8 cellular contexts compared by ENCODE assay signal in genomic region chr9:2017459-2018161, GRCh38. TPM values are rescaled to one million over a fixed set of nuclear protein-coding genes. Genes with fewer than 3 reads are reported as not detected.
DNase-seq lines count a peak whose midpoint lies in the region; ATAC-seq and TF ChIP-seq lines count a peak whose summit lies in the region.

No MANE protein-coding gene starts in this region.

- intact Hi-C loops in left ventricle myocardium superior (cut with micrococcal nuclease) = no loop called here
- intact Hi-C loops in prostate gland (cut with DNase I) = loop anchor here (10.0 kb wide), 1 partner anchor 827 kb away; the partner anchor contains the start of gene PUM3

- peak overlapping the region; percentile 95 to 98 for H3K27ac ChIP-seq in prostate gland

- WGBS in prostate gland = under 1% methylated on average over 44 of the region's 65 CpGs

- H3K4me3 ChIP-seq in prostate gland = peak overlapping the region; percentile 83 to 87

- H3K27me3 Mint-ChIP-seq in IgD-negative memory B cell (peaks cover under 1% of the 10 kb centered on the region), T-helper 17 cell (no peaks in the 10 kb centered on the region)

- peak overlapping the region; percentile 90 to 100 (median 100) for H3K4me3 Mint-ChIP-seq in IgD-negative memory B cell
- peak overlapping the region; percentile 95 for H3K4me3 Mint-ChIP-seq in T-helper 17 cell

- peak; percentile 55 for TF ChIP-seq POLR2A in prostate gland (IDR thresholded peaks at IDR 0.05)

- H3K27ac Mint-ChIP-seq in IgD-negative memory B cell = peak overlapping the region; percentile 93 to 97 (median 97)
- H3K27ac Mint-ChIP-seq in T-helper 17 cell = peak overlapping the region; percentile 94

- DNase-seq in DMS53 (lab: John Stamatoyannopoulos, UW) (peak; percentile 75), T-helper 17 cell (peak; percentile 67 to 78 (median 71)), amygdala (lab: John Stamatoyannopoulos, UW) (peak in 50 of 56 donors; percentile 19 to 82 (median 64)), left ventricle myocardium superior (peak; percentile 86), prostate gland (ENCODE audit: low spot score) (peak; percentile 68), ureter (ENCODE audit: low spot score) (peak; percentile 83)

- no peaks in the 10 kb centered on the region for H3K27me3 ChIP-seq in prostate gland (replicated peaks; ENCODE audit: insufficient read depth)

- H3K9me3 ChIP-seq in T-helper 17 cell (ENCODE audit: control insufficient read depth, low read length, poor library complexity, severe bottlenecking) (no peaks in the 10 kb centered on the region), prostate gland (no peaks in the 10 kb centered on the region)

- H3K4me1 Mint-ChIP-seq in IgD-negative memory B cell (peaks cover 29 to 38% (median 36%) of the 10 kb centered on the region in 3 donors), T-helper 17 cell (peaks cover 38% of the 10 kb centered on the region)

- H3K9me3 Mint-ChIP-seq in IgD-negative memory B cell = no peaks in the 10 kb centered on the region

- no peak for TF ChIP-seq CTCF in prostate gland (IDR thresholded peaks at IDR 0.05)

- no peaks in the 10 kb centered on the region for H3K36me3 ChIP-seq in prostate gland

- peaks cover 17% of the 10 kb centered on the region for H3K4me1 ChIP-seq in prostate gland (replicated peaks)

- ATAC-seq in GM21423 (IDR thresholded peaks at IDR 0.05; ENCODE audit: unreplicated experiment) (peak; percentile 30), T-helper 17 cell (peak; percentile 53), left ventricle myocardium superior (peak; percentile 50)

- H3K36me3 Mint-ChIP-seq in IgD-negative memory B cell (peaks cover 2% of the 10 kb centered on the region), T-helper 17 cell (ENCODE audit: low read depth) (peaks cover 5% of the 10 kb centered on the region)

RNA-seq across cellular contexts. Expression of gene SMARCA2, which starts 2.5 kb away (rescaled TPM):
- polyA plus RNA-seq in IgD-negative memory B cell = 24.9 TPM
- total RNA-seq in T-helper 17 cell = 100 to 1,000 TPM; 244 to 296 TPM
- 111 TPM for total RNA-seq in left ventricle myocardium superior
- 100 to 1,000 TPM; 125 to 175 TPM for total RNA-seq in prostate gland
- total RNA-seq in ureter = 283 TPM

Comparison
In these comparisons a context has a peak if more than half of its experiments do, and no peak if none do; other contexts are left out.
1. Peak in every context shown above with its lines: DNase-seq, ATAC-seq, H3K4me3 ChIP-seq and H3K27ac ChIP-seq.